In genomic region chr2:8511868-8512612, GRCh38 we compare ENCODE assay signal across 15 cellular contexts.
DNase-seq lines count a peak whose midpoint lies in the region; ATAC-seq, FAIRE-seq and TF ChIP-seq lines count a peak whose summit lies in the region.
"Had no signal": no experiment of that assay in that cellular context is flagged by ENCODE, and none has a peak within 500 bp of the region (broad histone marks: within the 10 kb centered on the region; RNA-seq: fewer than 3 reads in every experiment).

No MANE protein-coding gene starts in this region.

- no peak for TF ChIP-seq CTCF in SK-N-SH (IDR thresholded peaks at IDR 0.05)

- peaks cover 5% of the 10 kb centered on the region in 2 experiments; a peak in 1 of 4 replicates for H3K4me1 ChIP-seq in SK-N-SH (ENCODE audit: control insufficient read depth in 1 of 2, insufficient read depth in 2 of 2, low read depth in 1 of 2, low read length in 1 of 2)

- no peak for TF ChIP-seq RAD21 in SK-N-SH (IDR thresholded peaks at IDR 0.05; ENCODE audit: low read length)

- H3K9ac ChIP-seq in SK-N-SH, result no peak overlapping the region

- H3K4me3 Mint-ChIP-seq in T-helper 2 cell treated with Interferon-gamma antibody and Interleukin-4, amounts not matched to agents 5 μg/mL and 100 μg/mL, for 36 hours, result no peak overlapping the region
- H3K4me3 Mint-ChIP-seq: activated naive CD4-positive, alpha-beta T cell treated with anti-CD3 and anti-CD28 coated beads, Interleukin-2, amount 10 ng/mL, durations not matched to agents 7 days and 5 days; CD4-positive, CD25-positive, alpha-beta regulatory T cell had no signal

- intact Hi-C loops in head of caudate nucleus (cut with DNase I), result no loop called here

- DNase-seq in AG08396 (ENCODE audit: low spot score) (peak; percentile 75), GM18507 (ENCODE audit: extremely low spot score, insufficient read length, low read depth) (no peak), SK-N-SH (no peak), foreskin melanocyte (peak; percentile 23), head of caudate nucleus (no peak)
- DNase-seq in T-helper 2 cell treated with Interferon-gamma antibody and Interleukin-4, amounts not matched to agents 5 μg/mL and 100 μg/mL, for 36 hours (ENCODE audit: low spot score), result no peak
- DNase-seq: activated naive CD4-positive, alpha-beta T cell treated with anti-CD3 and anti-CD28 coated beads, Interleukin-2, amount 10 ng/mL, durations not matched to agents 7 days and 5 days; CD4-positive, CD25-positive, alpha-beta regulatory T cell; effector CD8-positive, alpha-beta T cell; stimulated activated CD4-positive, alpha-beta T cell treated with anti-CD3 and anti-CD28 coated beads, Interleukin-12 subunit alpha, Interleukin-12 subunit beta, amount 100 ng/mL, for 4 hours; stimulated activated naive CD4-positive, alpha-beta T cell had no signal

- peak; percentile 21 for FAIRE-seq in GM18507 (lab: Jason Lieb, UNC)
- FAIRE-seq: GM12878 had no signal

- H2AFZ ChIP-seq in SK-N-SH (ENCODE audit: low read depth), result no peak overlapping the region

- no peak overlapping the region for H3K27ac Mint-ChIP-seq in T-helper 2 cell treated with Interferon-gamma antibody and Interleukin-4, amounts not matched to agents 5 μg/mL and 100 μg/mL, for 36 hours
- H3K27ac Mint-ChIP-seq: activated naive CD4-positive, alpha-beta T cell treated with anti-CD3 and anti-CD28 coated beads, Interleukin-2, amount 10 ng/mL, durations not matched to agents 7 days and 5 days had no signal

- no peak for ATAC-seq in GM19023 (IDR thresholded peaks at IDR 0.05; ENCODE audit: unreplicated experiment)
- no peak for ATAC-seq in GM18505 (IDR thresholded peaks at IDR 0.05; ENCODE audit: unreplicated experiment)
- ATAC-seq: activated CD4-positive, CD25-positive, alpha-beta regulatory T cell treated with anti-CD3 and anti-CD28 coated beads, Interleukin-2, amount 50 U/mL, for 24 hours; GM12878 had no signal

- no peak overlapping the region for H3K4me3 ChIP-seq in SK-N-SH (ENCODE audit: low read depth in 2 of 2, low read length in 1 of 2)
- H3K4me3 ChIP-seq: GM12878 had no signal

- TF ChIP-seq POLR2A in GM18505 (IDR thresholded peaks at IDR 0.05; ENCODE audit: borderline replicate concordance, extremely low read depth, insufficient read depth, insufficient read length), result no peak

- peaks cover 34% of the 10 kb centered on the region for H3K9me3 Mint-ChIP-seq in T-helper 2 cell treated with Interferon-gamma antibody and Interleukin-4, amounts not matched to agents 5 μg/mL and 100 μg/mL, for 36 hours

- H3K9me3 ChIP-seq in SK-N-SH, result no peaks in the 10 kb centered on the region

- TF ChIP-seq EP300 in SK-N-SH (IDR thresholded peaks at IDR 0.05; ENCODE audit: borderline replicate concordance in 1 of 2, low read depth in 1 of 2, low read length in 1 of 2), result no peak

- H3K27ac ChIP-seq in SK-N-SH (ENCODE audit: low read depth in 2 of 2, low read length in 1 of 2), result no peak overlapping the region

- H3K4me2 ChIP-seq in SK-N-SH, result no peak overlapping the region

- H3K4me1 Mint-ChIP-seq in T-helper 2 cell treated with Interferon-gamma antibody and Interleukin-4, amounts not matched to agents 5 μg/mL and 100 μg/mL, for 36 hours (ENCODE audit: low read depth), result peaks cover 37% of the 10 kb centered on the region

- POLR2A ChIA-PET in SK-N-SH (lab: Yijun Ruan, JAX), result no interaction called here

- no peaks in the 10 kb centered on the region for H3K79me2 ChIP-seq in SK-N-SH (ENCODE audit: insufficient read depth)

- H3F3A ChIP-seq in SK-N-SH (replicated peaks; ENCODE audit: insufficient read depth), result no peaks in the 10 kb centered on the region

- CTCF ChIA-PET in SK-N-SH (lab: Yijun Ruan, JAX), result interaction anchor here (1.8 kb wide), 1 partner anchor 9 kb away, joined by 7 read pairs; no protein-coding TSS in a partner anchor

- no peaks in the 10 kb centered on the region for H3K27me3 Mint-ChIP-seq in T-helper 2 cell treated with Interferon-gamma antibody and Interleukin-4, amounts not matched to agents 5 μg/mL and 100 μg/mL, for 36 hours (ENCODE audit: low read depth)
- H3K27me3 Mint-ChIP-seq: CD4-positive, CD25-positive, alpha-beta regulatory T cell had no signal

- H3K9me2 ChIP-seq in SK-N-SH, result no peaks in the 10 kb centered on the region

- no peaks in the 10 kb centered on the region for H3K36me3 ChIP-seq in SK-N-SH (replicated peaks in 1 of 2; ENCODE audit: control insufficient read depth in 1 of 2, insufficient read depth in 2 of 2, low read length in 1 of 2)

- H4K20me1 ChIP-seq in SK-N-SH (ENCODE audit: insufficient read depth), result no peaks in the 10 kb centered on the region

- no CpG with 5 or more reads among the region's 1 CpG for WGBS in SK-N-SH (ENCODE audit: low lambda C conversion rate)

- H3K27me3 ChIP-seq in SK-N-SH (ENCODE audit: insufficient read depth), result no peaks in the 10 kb centered on the region; the same call in 1 of the 2 replicates

- H3K36me3 Mint-ChIP-seq in T-helper 2 cell treated with Interferon-gamma antibody and Interleukin-4, amounts not matched to agents 5 μg/mL and 100 μg/mL, for 36 hours (ENCODE audit: low read depth), result peaks cover 16% of the 10 kb centered on the region
- H3K36me3 Mint-ChIP-seq: CD4-positive, CD25-positive, alpha-beta regulatory T cell had no signal

TF ChIP-seq in SK-N-SH, 30 proteins besides CTCF, POLR2A, EP300 and RAD21:
- TF ChIP-seq REST (IDR thresholded peaks at IDR 0.05; ENCODE audit: low read depth, low read length), result 0 out of 2 replicates have a peak, but pooled peaks have one; percentile 14
- TF ChIP-seq, protein P1, sequence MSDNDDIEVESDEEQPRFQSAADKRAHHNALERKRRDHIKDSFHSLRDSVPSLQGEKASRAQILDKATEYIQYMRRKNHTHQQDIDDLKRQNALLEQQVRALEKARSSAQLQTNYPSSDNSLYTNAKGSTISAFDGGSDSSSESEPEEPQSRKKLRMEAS (IDR thresholded peaks at IDR 0.05; ENCODE audit: low read depth), result no peak

Comparison
In these comparisons a context has a peak if more than half of its experiments do, and no peak if none do; other contexts are left out.
1. DNase-seq: peak in AG08396 (single experiment) and foreskin melanocyte (single experiment); none in GM18507 (single experiment), SK-N-SH (single experiment), head of caudate nucleus (0 of 42) and T-helper 2 cell treated with Interferon-gamma antibody and Interleukin-4, amounts not matched to agents 5 μg/mL and 100 μg/mL, for 36 hours (single experiment).